In the genomic region with DNA sequence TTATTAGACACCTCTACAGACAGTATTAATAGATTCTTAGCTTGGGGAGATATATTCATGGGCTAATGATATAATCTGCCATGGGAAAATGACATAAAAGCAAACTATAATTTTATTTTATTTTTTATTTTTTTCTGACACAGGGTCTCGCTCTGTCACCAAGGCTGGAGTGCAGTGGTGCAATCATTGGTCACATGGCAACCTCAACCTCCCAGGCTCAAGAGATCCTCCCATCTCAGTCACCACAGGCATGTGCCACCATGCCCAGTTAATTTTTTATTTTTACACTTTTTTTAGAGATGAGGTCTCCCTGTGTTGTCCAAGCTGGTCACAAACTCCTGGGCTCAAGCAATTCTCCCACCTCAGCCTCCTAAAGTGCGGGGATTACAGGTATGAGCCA, we compare ENCODE assay signal across 10 cellular contexts. TPM values are rescaled to one million over a fixed set of nuclear protein-coding genes. Genes with fewer than 3 reads are reported as not detected.
DNase-seq lines count a peak whose midpoint lies in the region; ATAC-seq, FAIRE-seq and TF ChIP-seq lines count a peak whose summit lies in the region.
"Had no signal": no experiment of that assay in that cellular context is flagged by ENCODE, and none has a peak within 500 bp of the region (broad histone marks: within the 10 kb centered on the region; RNA-seq: fewer than 3 reads in every experiment).

No MANE protein-coding gene starts in this region.

- H3K27ac ChIP-seq in HEK293 (ENCODE audit: extremely low read depth, low read depth, low read length) = no peak overlapping the region
- peak overlapping the region; percentile 89 to 94 (median 91) for H3K27ac ChIP-seq in gastrocnemius medialis
- H3K27ac ChIP-seq in small intestine (ENCODE audit: low read depth in 1 of 2, low read length in 1 of 2) = no peak overlapping the region
- H3K27ac ChIP-seq in uterus = peak overlapping the region in 1 of 2 donors; percentile 50
- H3K27ac ChIP-seq: WERI-Rb-1 had no signal

- intact Hi-C loops in gastrocnemius medialis (cut with DNase I; ENCODE audit: low total_unique reads) = loop anchor here (1.0 to 10.0 kb wide), 6 partner anchors 39 to 606 kb away; a partner anchor contains a TSS
- intact Hi-C loops in activated CD4-positive, alpha-beta T cell treated with anti-CD3 and anti-CD28 coated beads for 36 hours (cut with DNase I, micrococcal nuclease) = loop anchor here (1.0 to 5.0 kb wide), 3 partner anchors 14 to 249 kb away; no protein-coding TSS in a partner anchor
- intact Hi-C loops in uterus (cut with DNase I; ENCODE audit: low total_unique reads) = no loop called here

- H3K4me3 ChIP-seq in HEK293 (ENCODE audit: low read depth, low read length) (no peak overlapping the region), fibroblast of pulmonary artery (replicated peaks; ENCODE audit: low read depth, low read length) (no peak overlapping the region), gastrocnemius medialis (peak overlapping the region in 3 of 4 donors; percentile 50 to 63 (median 56)), small intestine (ENCODE audit: low read depth in 1 of 2, low read length in 2 of 2) (no peak overlapping the region), uterus (no peak overlapping the region)

- WGBS in small intestine, 3 donors = 78 to 93% (median 86%) methylated on average over 2 of the region's 2 CpGs

- H3K36me3 ChIP-seq in HEK293 (ENCODE audit: control insufficient read depth in 2 of 2, insufficient read depth in 1 of 2, low read length in 2 of 2) (no peaks in the 10 kb centered on the region), gastrocnemius medialis (no peaks in the 10 kb centered on the region), small intestine (ENCODE audit: control insufficient read depth in 2 of 2, insufficient read depth in 2 of 2, low read length in 2 of 2) (no peaks in the 10 kb centered on the region), uterus (no peaks in the 10 kb centered on the region)
- H3K36me3 ChIP-seq: WERI-Rb-1 had no signal

- H3K4me3 Mint-ChIP-seq in activated CD4-positive, alpha-beta T cell treated with anti-CD3 and anti-CD28 coated beads for 36 hours = no peak overlapping the region

- peaks cover 59% of the 10 kb centered on the region for H3K4me1 Mint-ChIP-seq in activated CD4-positive, alpha-beta T cell treated with anti-CD3 and anti-CD28 coated beads for 36 hours

- in situ Hi-C loops in gastrocnemius medialis (cut with MboI; ENCODE audit: low sequenced_read_pairs in 4 of 4) = loop anchor here in 2 of 4 donors (10.0 to 25.0 kb wide), 2 partner anchors 106 to 299 kb away; a partner anchor contains a TSS

- POLR2A ChIA-PET in HEK293 (lab: Yijun Ruan, JAX) = interaction anchor here (1.1 kb wide), 1 partner anchor 40 kb away, joined by 7 read pairs; a partner anchor contains a TSS
- POLR2A ChIA-PET in activated CD4-positive, alpha-beta T cell treated with anti-CD3 and anti-CD28 coated beads for 36 hours (lab: Charles Lee) = no interaction called here

- no peaks in the 10 kb centered on the region for H3K9me3 Mint-ChIP-seq in activated CD4-positive, alpha-beta T cell treated with anti-CD3 and anti-CD28 coated beads for 36 hours (ENCODE audit: low read depth)

- FAIRE-seq in RCC 7860 (lab: Jason Lieb, UNC) (peak; percentile 84), small intestine (lab: Jason Lieb, UNC) (no peak)
- FAIRE-seq: endothelial cell of umbilical vein had no signal

- no peaks in the 10 kb centered on the region for H3K36me3 Mint-ChIP-seq in activated CD4-positive, alpha-beta T cell treated with anti-CD3 and anti-CD28 coated beads for 36 hours (ENCODE audit: low read depth)

- peak; percentile 24 to 51 for ATAC-seq in gastrocnemius medialis
- no peak for ATAC-seq in activated CD4-positive, alpha-beta T cell treated with anti-CD3 and anti-CD28 coated beads for 36 hours

- H3K27me3 Mint-ChIP-seq in activated CD4-positive, alpha-beta T cell treated with anti-CD3 and anti-CD28 coated beads for 36 hours = no peaks in the 10 kb centered on the region

- H3K27ac Mint-ChIP-seq in activated CD4-positive, alpha-beta T cell treated with anti-CD3 and anti-CD28 coated beads for 36 hours = no peak overlapping the region

- peak; percentile 63 for DNase-seq in RCC 7860 (ENCODE audit: low spot score)
- DNase-seq in fibroblast of pulmonary artery (ENCODE audit: low read depth) = peak; percentile 42
- peak; percentile 32 to 63 for DNase-seq in gastrocnemius medialis
- no peak for DNase-seq in NCI-H146 treated with DMSO at 0.1 percent for 48 hours (lab: John Stamatoyannopoulos, UW; ENCODE audit: unreplicated experiment)
- no peak for DNase-seq in activated CD4-positive, alpha-beta T cell treated with anti-CD3 and anti-CD28 coated beads for 36 hours
- DNase-seq in small intestine = no peak
- no peak for DNase-seq in uterus
- DNase-seq: WERI-Rb-1 had no signal

- CTCF ChIA-PET in HEK293 (lab: Yijun Ruan, JAX) = interaction anchor here (0.6 to 11.8 kb wide), 4 partner anchors 18 to 904 kb away, joined by 3 to 121 read pairs (median 7); no protein-coding TSS in a partner anchor
- CTCF ChIA-PET in activated CD4-positive, alpha-beta T cell treated with anti-CD3 and anti-CD28 coated beads for 36 hours (lab: Charles Lee) = interaction anchor here (1.3 kb wide), 1 partner anchor 110 kb away, joined by 3 read pairs; no protein-coding TSS in a partner anchor

- TF ChIP-seq CTCF in HEK293 (tag by site-specific recombination; IDR thresholded peaks at IDR 0.05) = no peak
- no peak for TF ChIP-seq CTCF in fibroblast of pulmonary artery (IDR thresholded peaks at IDR 0.05; ENCODE audit: low read length, missing control alignments)
- no peak for TF ChIP-seq CTCF in gastrocnemius medialis (IDR thresholded peaks at IDR 0.05 in 4 of 5, conservative IDR thresholded peaks at IDR 0.05 in 1 of 5)
- TF ChIP-seq CTCF in uterus (IDR thresholded peaks at IDR 0.05) = no peak

- H3K4me1 ChIP-seq in HEK293 (ENCODE audit: control insufficient read depth, insufficient read depth, low read length) (peaks cover 32% of the 10 kb centered on the region), gastrocnemius medialis (peaks cover 56 to 62% of the 10 kb centered on the region in 2 donors), small intestine (ENCODE audit: control insufficient read depth in 2 of 2, insufficient read depth in 1 of 2, low read depth in 1 of 2, low read length in 1 of 2) (peaks cover 0 to 17% of the 10 kb centered on the region in 2 donors), uterus (peaks cover 4 to 17% of the 10 kb centered on the region in 2 donors)

- H3K9me3 ChIP-seq in HEK293 (ENCODE audit: control insufficient read depth, insufficient read depth, low read depth, low read length) = no peaks in the 10 kb centered on the region
- no peaks in the 10 kb centered on the region for H3K9me3 ChIP-seq in gastrocnemius medialis
- H3K9me3 ChIP-seq in small intestine (ENCODE audit: control insufficient read depth, low read depth) = no peaks in the 10 kb centered on the region
- no peaks in the 10 kb centered on the region for H3K9me3 ChIP-seq in uterus

- H3K27me3 ChIP-seq in gastrocnemius medialis (no peaks in the 10 kb centered on the region), small intestine (ENCODE audit: control insufficient read depth in 2 of 2, insufficient read depth in 2 of 2, low read length in 2 of 2) (no peaks in the 10 kb centered on the region), uterus (no peaks in the 10 kb centered on the region)

- TF ChIP-seq POLR2A in gastrocnemius medialis (IDR thresholded peaks at IDR 0.05) (no peak), uterus (IDR thresholded peaks at IDR 0.05) (no peak)

TF ChIP-seq in HEK293, 187 proteins besides CTCF, POLR2A, EP300 and RAD21:
- 0 out of 2 replicates have a peak, but pooled peaks have one; percentile 15 for TF ChIP-seq WT1 (tag by site-specific recombination; IDR thresholded peaks at IDR 0.05)
- TF ChIP-seq ZNF501 (tag by site-specific recombination; IDR thresholded peaks at IDR 0.05) = no peak
- no peak for TF ChIP-seq ZFP69B (tag by site-specific recombination; IDR thresholded peaks at IDR 0.05)
- no peak for TF ChIP-seq SP3 (tag by site-specific recombination; IDR thresholded peaks at IDR 0.05)
- no peak for TF ChIP-seq ZNF626 (tag by site-specific recombination; IDR thresholded peaks at IDR 0.05)
- no peak for TF ChIP-seq YY2 (tag by site-specific recombination; IDR thresholded peaks at IDR 0.05)
- no peak for TF ChIP-seq KLF8 (tag by site-specific recombination; IDR thresholded peaks at IDR 0.05)

RNA-seq across cellular contexts. Expression of a gene that starts 39.3 kb away (rescaled TPM):
- 100 to 1,000 TPM; 183 to 259 (median 244) TPM for total RNA-seq in gastrocnemius medialis
- 10 to 100 TPM; 70.3 to 84.8 TPM for total RNA-seq in activated CD4-positive, alpha-beta T cell treated with anti-CD3 and anti-CD28 coated beads for 36 hours
- polyA plus RNA-seq in small intestine = 100 to 1,000 TPM in 2 of 3 donors, 10 to 100 TPM in 1; 98.1 to 163 (median 152) TPM
- 100 to 1,000 TPM; 119 to 205 (median 154) TPM for total RNA-seq in uterus

Comparison
In these comparisons a context has a peak if more than half of its experiments do, and no peak if none do; other contexts are left out.
1. H3K27ac ChIP-seq: peak in gastrocnemius medialis (4 of 4); none in HEK293 (single experiment) and small intestine (0 of 2).
2. H3K4me3 ChIP-seq: peak in gastrocnemius medialis (3 of 4); none in HEK293 (single experiment), fibroblast of pulmonary artery (single experiment), small intestine (0 of 2) and uterus (0 of 2).
3. DNase-seq: peak in RCC 7860 (single experiment), fibroblast of pulmonary artery (single experiment) and gastrocnemius medialis (2 of 2); none in NCI-H146 treated with DMSO at 0.1 percent for 48 hours (single experiment), activated CD4-positive, alpha-beta T cell treated with anti-CD3 and anti-CD28 coated beads for 36 hours (single experiment), small intestine (single experiment) and uterus (0 of 2).